In the genomic region with DNA sequence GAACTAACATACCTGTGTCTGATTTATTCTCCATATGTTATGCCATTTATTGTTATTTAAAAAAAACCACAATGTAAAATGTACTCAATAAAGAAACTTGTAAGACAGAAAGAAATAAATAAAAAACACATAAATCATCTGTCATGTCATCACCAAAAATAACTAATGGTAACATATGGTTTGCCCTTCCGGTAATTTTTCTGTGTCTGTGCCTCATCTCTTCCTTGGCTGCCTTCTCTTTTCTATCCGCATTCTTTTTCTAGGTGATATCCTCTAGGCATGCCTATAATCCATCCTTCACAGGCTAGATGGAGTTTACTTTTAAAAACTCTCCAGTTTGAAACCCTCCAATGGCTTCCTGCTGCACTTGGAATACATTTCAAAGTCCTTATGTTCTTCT, we compare ENCODE assay signal across 19 cellular contexts.
DNase-seq lines count a peak whose midpoint lies in the region; TF ChIP-seq lines count a peak whose summit lies in the region.
"Had no signal": no experiment of that assay in that cellular context is flagged by ENCODE, and none has a peak within 500 bp of the region (broad histone marks: within the 10 kb centered on the region; RNA-seq: fewer than 3 reads in every experiment).

No MANE protein-coding gene starts in this region.

- no peaks in the 10 kb centered on the region for H3K4me1 ChIP-seq in neural progenitor cell
- H3K4me1 ChIP-seq: BLaER1, Caco-2 had no signal

- no peaks in the 10 kb centered on the region for H4K20me1 ChIP-seq in neural progenitor cell (ENCODE audit: low read depth)
- H4K20me1 ChIP-seq: BLaER1 had no signal

- H3K27me3 ChIP-seq in neural progenitor cell, result no peaks in the 10 kb centered on the region
- H3K27me3 ChIP-seq: BLaER1 had no signal

- H3K36me3 Mint-ChIP-seq in neural progenitor cell (no peaks in the 10 kb centered on the region), type B pancreatic cell (no peaks in the 10 kb centered on the region)
- H3K36me3 Mint-ChIP-seq: CD4-positive, CD25-positive, alpha-beta regulatory T cell; CD8-positive, alpha-beta T cell had no signal

- no peaks in the 10 kb centered on the region for H3K79me2 ChIP-seq in neural progenitor cell (ENCODE audit: low read depth)

- H3K27me3 Mint-ChIP-seq in neural progenitor cell (ENCODE audit: insufficient read depth, low read depth), result no peaks in the 10 kb centered on the region
- H3K27me3 Mint-ChIP-seq in type B pancreatic cell, result peaks cover 3% of the 10 kb centered on the region
- H3K27me3 Mint-ChIP-seq: B cell; CD4-positive, CD25-positive, alpha-beta regulatory T cell had no signal

- H3K9me3 Mint-ChIP-seq in neural progenitor cell, result peaks cover 2% of the 10 kb centered on the region
- H3K9me3 Mint-ChIP-seq in type B pancreatic cell, result no peaks in the 10 kb centered on the region

- H3K9me3 ChIP-seq in neural progenitor cell (ENCODE audit: low read depth), result no peaks in the 10 kb centered on the region
- H3K9me3 ChIP-seq: BLaER1, Caco-2, HAP-1 had no signal

- DNase-seq in NCI-H2171 treated with DMSO at 0.1 percent for 48 hours (lab: John Stamatoyannopoulos, UW) (peak; percentile 35), NCI-H2171 (lab: John Stamatoyannopoulos, UW) (no peak), G401 (ENCODE audit: low spot score) (peak; percentile 77), cerebellum (ENCODE audit: low spot score) (peak; percentile 50), neural progenitor cell (ENCODE audit: low spot score) (no peak), activated gamma-delta T cell (lab: John Stamatoyannopoulos, UW) (no peak), type B pancreatic cell (ENCODE audit: extremely low spot score, unreplicated experiment) (no peak)
- DNase-seq: Caco-2; CD4-positive, CD25-positive, alpha-beta regulatory T cell; CD8-positive, alpha-beta T cell; DMS79; EL; GF-D8; GOT3 had no signal

- no peak overlapping the region for H3K4me3 ChIP-seq in neural progenitor cell
- H3K4me3 ChIP-seq: BLaER1, HAP-1 had no signal

- H3K27ac ChIP-seq in neural progenitor cell, result no peak overlapping the region
- H3K27ac ChIP-seq: 22Rv1, BLaER1, C4-2B had no signal

- H3K4me1 Mint-ChIP-seq in neural progenitor cell (no peaks in the 10 kb centered on the region), type B pancreatic cell (ENCODE audit: unreplicated experiment) (no peaks in the 10 kb centered on the region)
- H3K4me1 Mint-ChIP-seq: B cell; CD4-positive, CD25-positive, alpha-beta regulatory T cell had no signal

- H3K4me2 ChIP-seq in neural progenitor cell, result no peak overlapping the region
- H3K4me2 ChIP-seq: BLaER1 had no signal

- in situ Hi-C loops in G401 (cut with HindIII; ENCODE audit: low sequenced_read_pairs), result no loop called here

- H3F3A ChIP-seq in neural progenitor cell (ENCODE audit: low read depth), result no peaks in the 10 kb centered on the region

- TF ChIP-seq CTCF in neural progenitor cell (IDR thresholded peaks at IDR 0.05), result no peak
- no peak for TF ChIP-seq CTCF in type B pancreatic cell (conservative IDR thresholded peaks at IDR 0.05)

- no peak overlapping the region for H3K9ac ChIP-seq in neural progenitor cell
- H3K9ac ChIP-seq: BLaER1 had no signal

- peak overlapping the region; percentile 22 for H2AFZ ChIP-seq in neural progenitor cell (replicated peaks)

- H3K4me3 Mint-ChIP-seq in neural progenitor cell (no peak overlapping the region), type B pancreatic cell (no peak overlapping the region)
- H3K4me3 Mint-ChIP-seq: B cell; CD4-positive, CD25-positive, alpha-beta regulatory T cell; CD8-positive, alpha-beta T cell had no signal

- H3K36me3 ChIP-seq in neural progenitor cell, result no peaks in the 10 kb centered on the region
- H3K36me3 ChIP-seq: BLaER1, HAP-1 had no signal

- no peak overlapping the region for H3K27ac Mint-ChIP-seq in neural progenitor cell
- H3K27ac Mint-ChIP-seq in type B pancreatic cell, result no peak overlapping the region
- H3K27ac Mint-ChIP-seq: B cell; CD4-positive, CD25-positive, alpha-beta regulatory T cell; CD8-positive, alpha-beta T cell had no signal

Comparison
In these comparisons a context has a peak if more than half of its experiments do, and no peak if none do; other contexts are left out.
1. DNase-seq: peak in NCI-H2171 treated with DMSO at 0.1 percent for 48 hours (single experiment), G401 (single experiment) and cerebellum (single experiment); none in NCI-H2171 (single experiment), neural progenitor cell (single experiment), activated gamma-delta T cell (single experiment) and type B pancreatic cell (single experiment).